ENCODE assay signal across 15 cellular contexts in genomic region chr19:7751157-7751783, GRCh38. TPM values are rescaled to one million over a fixed set of nuclear protein-coding genes. Genes with fewer than 3 reads are reported as not detected.
A peak's percentile ranks its signal among the peaks of the same experiment; 100 is the strongest.
DNase-seq lines count a peak whose midpoint lies in the region; ATAC-seq and TF ChIP-seq lines count a peak whose summit lies in the region.
"Had no signal": no experiment of that assay in that cellular context is flagged by ENCODE, and none has a peak within 500 bp of the region (broad histone marks: within the 10 kb centered on the region; RNA-seq: fewer than 3 reads in every experiment).

No MANE protein-coding gene starts in this region.

- H3K4me1 Mint-ChIP-seq in activated CD4-positive, alpha-beta memory T cell treated with anti-CD3 and anti-CD28 coated beads for 36 hours (ENCODE audit: low read depth): peaks cover 28% of the 10 kb centered on the region
- peaks cover 5% of the 10 kb centered on the region for H3K4me1 Mint-ChIP-seq in activated CD4-positive, alpha-beta memory T cell treated with anti-CD3 and anti-CD28 coated beads, Interleukin-2, amount 10 ng/mL, durations not matched to agents 7 days and 5 days

- peaks cover 2% of the 10 kb centered on the region for H3K36me3 Mint-ChIP-seq in activated CD4-positive, alpha-beta memory T cell treated with anti-CD3 and anti-CD28 coated beads for 36 hours
- peaks cover 2% of the 10 kb centered on the region for H3K36me3 Mint-ChIP-seq in activated CD4-positive, alpha-beta memory T cell treated with anti-CD3 and anti-CD28 coated beads, Interleukin-2, amount 10 ng/mL, durations not matched to agents 7 days and 5 days (ENCODE audit: low read depth)

- peaks cover 45% of the 10 kb centered on the region for H3K9me3 Mint-ChIP-seq in activated CD4-positive, alpha-beta memory T cell treated with anti-CD3 and anti-CD28 coated beads for 36 hours
- H3K9me3 Mint-ChIP-seq in activated CD4-positive, alpha-beta memory T cell treated with anti-CD3 and anti-CD28 coated beads, Interleukin-2, amount 10 ng/mL, durations not matched to agents 7 days and 5 days: peaks cover 16% of the 10 kb centered on the region

- intact Hi-C loops in activated CD4-positive, alpha-beta memory T cell treated with anti-CD3 and anti-CD28 coated beads for 36 hours (cut with micrococcal nuclease): loop anchor here (1.0 to 5.0 kb wide), 4 partner anchors 13 to 56 kb away; no protein-coding TSS in a partner anchor

- peak; percentile 67 for DNase-seq in activated CD4-positive, alpha-beta memory T cell treated with anti-CD3 and anti-CD28 coated beads for 36 hours
- DNase-seq in activated CD4-positive, alpha-beta memory T cell treated with anti-CD3 and anti-CD28 coated beads, Interleukin-2, amount 10 ng/mL, durations not matched to agents 7 days and 5 days: no peak
- peak; percentile 5 to 12 for DNase-seq in activated CD4-positive, alpha-beta T cell treated with anti-CD3 and anti-CD28 coated beads, Interleukin-2, amount 50 U/mL, for 4 hours
- DNase-seq in fibroblast of pulmonary artery (ENCODE audit: low read depth) (peak; percentile 4), LoVo (ENCODE audit: low spot score) (no peak), coronary artery (ENCODE audit: low spot score) (no peak)
- peak; percentile 21 to 39 for DNase-seq in stimulated activated CD8-positive, alpha-beta memory T cell treated with anti-CD3 and anti-CD28 coated beads, Interleukin-7, amount 100 ng/mL, for 4 hours (ENCODE audit: low read depth in 2 of 2)
- DNase-seq: ACHN, mesendoderm, NCI-H1417, retina, WERI-Rb-1 had no signal

- H3K27ac Mint-ChIP-seq in activated CD4-positive, alpha-beta memory T cell treated with anti-CD3 and anti-CD28 coated beads for 36 hours: peak overlapping the region; percentile 35
- no peak overlapping the region for H3K27ac Mint-ChIP-seq in activated CD4-positive, alpha-beta memory T cell treated with anti-CD3 and anti-CD28 coated beads, Interleukin-2, amount 10 ng/mL, durations not matched to agents 7 days and 5 days

- POLR2A ChIA-PET in activated CD4-positive, alpha-beta memory T cell treated with anti-CD3 and anti-CD28 coated beads for 36 hours (lab: Charles Lee): no interaction called here
- POLR2A ChIA-PET in activated CD4-positive, alpha-beta memory T cell treated with anti-CD3 and anti-CD28 coated beads, Interleukin-2, amount 10 ng/mL, durations not matched to agents 7 days and 5 days (lab: Charles Lee): no interaction called here

- no peak for TF ChIP-seq CTCF in fibroblast of pulmonary artery (IDR thresholded peaks at IDR 0.05; ENCODE audit: low read length, missing control alignments)
- no peak for TF ChIP-seq CTCF in coronary artery (IDR thresholded peaks at IDR 0.05)

- H3K27me3 Mint-ChIP-seq in activated CD4-positive, alpha-beta memory T cell treated with anti-CD3 and anti-CD28 coated beads for 36 hours: peaks cover 22% of the 10 kb centered on the region
- peaks cover 21% of the 10 kb centered on the region for H3K27me3 Mint-ChIP-seq in activated CD4-positive, alpha-beta memory T cell treated with anti-CD3 and anti-CD28 coated beads, Interleukin-2, amount 10 ng/mL, durations not matched to agents 7 days and 5 days

- H3K4me3 Mint-ChIP-seq in activated CD4-positive, alpha-beta memory T cell treated with anti-CD3 and anti-CD28 coated beads for 36 hours: no peak overlapping the region
- H3K4me3 Mint-ChIP-seq in activated CD4-positive, alpha-beta memory T cell treated with anti-CD3 and anti-CD28 coated beads, Interleukin-2, amount 10 ng/mL, durations not matched to agents 7 days and 5 days: no peak overlapping the region

- CTCF ChIA-PET in activated CD4-positive, alpha-beta memory T cell treated with anti-CD3 and anti-CD28 coated beads for 36 hours (lab: Charles Lee): interaction anchor here (1.0 to 1.4 kb wide), 2 partner anchors 14 to 70 kb away, joined by 4 read pairs; partner anchors contain the start of gene TRAPPC5
- CTCF ChIA-PET in activated CD4-positive, alpha-beta memory T cell treated with anti-CD3 and anti-CD28 coated beads, Interleukin-2, amount 10 ng/mL, durations not matched to agents 7 days and 5 days (lab: Charles Lee): no interaction called here

- ATAC-seq in GM21390 (IDR thresholded peaks at IDR 0.05; ENCODE audit: unreplicated experiment): no peak

- H3K4me3 ChIP-seq in fibroblast of pulmonary artery (replicated peaks; ENCODE audit: low read depth, low read length) (no peak overlapping the region), coronary artery (no peak overlapping the region)

- no peak overlapping the region for H3K27ac ChIP-seq in coronary artery
- H3K27ac ChIP-seq: WERI-Rb-1 had no signal

RNA-seq across cellular contexts. Expression of gene CD209, which starts 3.9 kb away (rescaled TPM):
- total RNA-seq in activated CD4-positive, alpha-beta memory T cell treated with anti-CD3 and anti-CD28 coated beads for 36 hours: not detected
- total RNA-seq in activated CD4-positive, alpha-beta memory T cell treated with anti-CD3 and anti-CD28 coated beads, Interleukin-2, amount 10 ng/mL, durations not matched to agents 7 days and 5 days: not detected
- total RNA-seq: glomerular endothelial cell had no signal

RNA-seq across cellular contexts. Expression of gene CLEC4M, which starts 11.8 kb away (rescaled TPM):
- total RNA-seq in activated CD4-positive, alpha-beta memory T cell treated with anti-CD3 and anti-CD28 coated beads for 36 hours: not detected
- total RNA-seq in activated CD4-positive, alpha-beta memory T cell treated with anti-CD3 and anti-CD28 coated beads, Interleukin-2, amount 10 ng/mL, durations not matched to agents 7 days and 5 days: not detected
- total RNA-seq: cardiac septum had no signal

RNA-seq across cellular contexts. Expression of gene CLEC4G, which starts 19.4 kb away (rescaled TPM):
- not detected for total RNA-seq in activated CD4-positive, alpha-beta memory T cell treated with anti-CD3 and anti-CD28 coated beads for 36 hours
- total RNA-seq in activated CD4-positive, alpha-beta memory T cell treated with anti-CD3 and anti-CD28 coated beads, Interleukin-2, amount 10 ng/mL, durations not matched to agents 7 days and 5 days: not detected
- total RNA-seq: glomerular endothelial cell had no signal

RNA-seq across cellular contexts. Expression of gene FCER2, which starts 49.3 kb away (rescaled TPM):
- 1 to 10 TPM; 3.5 to 4.1 TPM for total RNA-seq in activated CD4-positive, alpha-beta memory T cell treated with anti-CD3 and anti-CD28 coated beads for 36 hours
- under 1 TPM; 0.60 to 0.95 TPM for total RNA-seq in activated CD4-positive, alpha-beta memory T cell treated with anti-CD3 and anti-CD28 coated beads, Interleukin-2, amount 10 ng/mL, durations not matched to agents 7 days and 5 days
- total RNA-seq: cardiac septum, glomerular endothelial cell had no signal

Comparison
In these comparisons a context has a peak if more than half of its experiments do, and no peak if none do; other contexts are left out.
1. DNase-seq: peak in activated CD4-positive, alpha-beta memory T cell treated with anti-CD3 and anti-CD28 coated beads for 36 hours (single experiment), activated CD4-positive, alpha-beta T cell treated with anti-CD3 and anti-CD28 coated beads, Interleukin-2, amount 50 U/mL, for 4 hours (2 of 2), fibroblast of pulmonary artery (single experiment) and stimulated activated CD8-positive, alpha-beta memory T cell treated with anti-CD3 and anti-CD28 coated beads, Interleukin-7, amount 100 ng/mL, for 4 hours (2 of 2); none in activated CD4-positive, alpha-beta memory T cell treated with anti-CD3 and anti-CD28 coated beads, Interleukin-2, amount 10 ng/mL, durations not matched to agents 7 days and 5 days (single experiment), LoVo (single experiment) and coronary artery (single experiment).